In the genomic region with DNA sequence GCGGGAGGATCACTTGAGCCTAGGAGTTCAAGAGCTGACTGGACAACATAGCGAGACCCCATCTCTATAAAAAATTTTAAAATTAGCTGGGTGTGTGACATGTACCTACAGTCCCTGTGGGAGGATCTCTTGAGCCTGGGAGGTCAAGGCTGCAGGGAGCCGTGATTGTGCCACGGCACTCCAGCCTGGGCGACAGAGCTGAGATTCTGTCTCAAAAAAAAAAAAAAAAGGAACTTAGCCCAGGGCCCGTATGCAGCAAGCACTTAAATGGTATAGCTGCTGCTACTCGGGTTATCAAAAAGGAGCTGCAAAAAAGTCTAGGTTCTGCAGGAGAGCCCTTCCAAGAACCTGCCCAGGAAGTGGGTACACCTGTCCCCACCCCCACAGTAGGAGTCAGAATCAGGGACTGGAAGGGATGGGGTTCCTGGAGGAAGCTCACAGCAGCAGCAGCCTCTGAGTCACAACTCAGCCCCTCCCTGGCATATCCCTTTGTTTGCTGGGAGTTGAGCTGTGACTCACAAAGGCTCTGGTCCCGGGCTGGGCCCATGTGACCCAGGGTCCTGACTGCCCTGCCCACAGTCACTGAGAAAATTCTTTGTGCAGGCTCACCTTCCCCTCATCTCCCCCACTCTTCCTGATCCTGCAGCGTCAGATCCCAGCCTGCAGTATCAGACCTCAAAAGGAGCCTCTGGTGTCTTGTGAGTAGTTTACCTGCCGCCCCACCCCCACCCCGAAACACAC, we compare ENCODE assay signal across 9 cellular contexts. TPM values are rescaled to one million over a fixed set of nuclear protein-coding genes. Genes with fewer than 3 reads are reported as not detected.
DNase-seq lines count a peak whose midpoint lies in the region; ATAC-seq, FAIRE-seq and TF ChIP-seq lines count a peak whose summit lies in the region.
"Had no signal": no experiment of that assay in that cellular context is flagged by ENCODE, and none has a peak within 500 bp of the region (broad histone marks: within the 10 kb centered on the region; RNA-seq: fewer than 3 reads in every experiment).

Gene SPATA12, plus strand, starts transcription at position 576 of the 741 bp plus-strand sequence. CDS start 13,031 bp downstream, outside the sequence.

- TF ChIP-seq CTCF in HepG2 (CRISPR knock-in tag; IDR thresholded peaks at IDR 0.05), result no peak
- no peak for TF ChIP-seq CTCF in type B pancreatic cell (conservative IDR thresholded peaks at IDR 0.05)

- H3F3A ChIP-seq in GM23248 (ENCODE audit: insufficient read depth), result no peaks in the 10 kb centered on the region

- H3K27ac ChIP-seq in GM23248 (peak within 1 kb of the TSS; percentile 16; the same call in 1 of the 2 replicates), HepG2 (ENCODE audit: extremely low read length, insufficient read depth, low read length) (peak within 1 kb of the TSS; percentile 44)

- no peaks in the 10 kb centered on the region for H3K27me3 Mint-ChIP-seq in type B pancreatic cell

- no peaks in the 10 kb centered on the region for H3K9me3 Mint-ChIP-seq in type B pancreatic cell

- H2AFZ ChIP-seq in GM23248, result no peak within 1 kb of the TSS
- H2AFZ ChIP-seq in HepG2 (ENCODE audit: low read length), result no peak within 1 kb of the TSS

- H3K4me3 ChIP-seq in GM23248 (no peak within 1 kb of the TSS), HepG2 (replicated peaks in 1 of 3; ENCODE audit: insufficient read depth in 1 of 3, low read depth in 2 of 3, low read length in 3 of 3) (peak within 1 kb of the TSS; percentile 19 to 52 (median 40); a peak in 4 of 6 replicates)

- H3K4me1 Mint-ChIP-seq in type B pancreatic cell (ENCODE audit: unreplicated experiment), result peaks cover 28% of the 10 kb centered on the region

- H3K27me3 ChIP-seq in GM23248 (replicated peaks; ENCODE audit: insufficient read depth) (no peaks in the 10 kb centered on the region), HepG2 (ENCODE audit: control insufficient read depth in 1 of 2, insufficient read depth in 2 of 2, low read length in 2 of 2) (no peaks in the 10 kb centered on the region)

- no peak within 1 kb of the TSS for H3K4me3 Mint-ChIP-seq in type B pancreatic cell

- H3K4me2 ChIP-seq in GM23248 (ENCODE audit: unreplicated experiment) (no peak within 1 kb of the TSS), HepG2 (ENCODE audit: low read depth, low read length) (peak within 1 kb of the TSS; percentile 83)

- no peaks in the 10 kb centered on the region for H3K79me2 ChIP-seq in GM23248 (ENCODE audit: insufficient read depth)
- no peaks in the 10 kb centered on the region for H3K79me2 ChIP-seq in HepG2 (ENCODE audit: insufficient read depth, low read length)

- no peaks in the 10 kb centered on the region for H3K36me3 ChIP-seq in GM23248 (ENCODE audit: low read depth)
- H3K36me3 ChIP-seq in HepG2 (replicated peaks in 1 of 2; ENCODE audit: control insufficient read depth in 1 of 2, insufficient read depth in 2 of 2, low read length in 2 of 2), result no peaks in the 10 kb centered on the region

- peak within 1 kb of the TSS; percentile 82 for H3K27ac Mint-ChIP-seq in type B pancreatic cell

- H4K20me1 ChIP-seq in GM23248 (ENCODE audit: insufficient read depth) (no peaks in the 10 kb centered on the region), HepG2 (ENCODE audit: insufficient read depth, low read length) (no peaks in the 10 kb centered on the region)

- CTCF ChIA-PET in HepG2 (lab: Yijun Ruan, JAX; ENCODE audit: low intra/inter-chr PET ratio, low total read pairs), result no interaction called here

- in situ Hi-C loops in GM23248 (cut with MboI), result no loop called here
- in situ Hi-C loops in HepG2 (cut with HindIII; ENCODE audit: extremely low pct_ligation_motif_present, low pct_unique_long_range_greater_than_20kb), result no loop called here

- DNase-seq in GM23248 (peak; percentile 96), NCI-H446 treated with DMSO at 0.1 percent for 48 hours (lab: John Stamatoyannopoulos, UW) (peak; percentile 20), dermis microvascular lymphatic vessel endothelial cell (ENCODE audit: low read depth in 2 of 2) (peak; percentile 81 to 96), HepG2 (ENCODE audit: low spot score) (peak; percentile 91), type B pancreatic cell (ENCODE audit: extremely low spot score, unreplicated experiment) (no peak), NAMALWA (ENCODE audit: low spot score) (no peak), GM19238 (ENCODE audit: insufficient read length, low spot score) (no peak)

- BruUV-seq in HepG2 (replicated peaks; lab: Mats Ljungman, UMichigan), result no TSS peak

- POLR2A ChIA-PET in HepG2 (lab: Yijun Ruan, JAX), result interaction anchor here (0.6 to 1.3 kb wide), 4 partner anchors 14 to 19 kb away, joined by 3 to 6 read pairs (median 4); no protein-coding TSS in a partner anchor

- H3K9me2 ChIP-seq in GM23248 (ENCODE audit: insufficient read depth), result no peaks in the 10 kb centered on the region

- H3K36me3 Mint-ChIP-seq in type B pancreatic cell, result no peaks in the 10 kb centered on the region

- 22 to 24% methylated on average over 11 of the region's 11 CpGs for WGBS in GM23248 (ENCODE audit: low coverage in 1 of 2, low lambda C conversion rate in 2 of 2, missing lambda C conversion rate in 2 of 2), 2 experiments
- WGBS in HepG2 (ENCODE audit: low lambda C conversion rate), result 48% methylated on average over 10 of the region's 11 CpGs

- ATAC-seq in HepG2, result peak; percentile 100
- ATAC-seq in HG03175 (IDR thresholded peaks at IDR 0.05; ENCODE audit: unreplicated experiment), result no peak

- intact Hi-C loops in HepG2 (cut with micrococcal nuclease; ENCODE audit: unreplicated experiment), result loop anchor here (2.0 kb wide), 1 partner anchor 17 kb away; no protein-coding TSS in a partner anchor

- H3K9me3 ChIP-seq in GM23248 (ENCODE audit: low read depth) (no peaks in the 10 kb centered on the region), HepG2 (ENCODE audit: low read length) (no peaks in the 10 kb centered on the region)

- H3K9ac ChIP-seq in GM23248 (no peak within 1 kb of the TSS), HepG2 (ENCODE audit: insufficient read depth, low read depth, low read length) (no peak within 1 kb of the TSS)

- peak; percentile 83 for FAIRE-seq in HepG2 (lab: Jason Lieb, UNC)

- TF ChIP-seq POLR2A in HepG2 (IDR thresholded peaks at IDR 0.05; ENCODE audit: insufficient read depth in 1 of 2, low read depth in 2 of 2, low read length in 2 of 2), result no peak

- TF ChIP-seq RAD21 in HepG2 (CRISPR knock-in tag; IDR thresholded peaks at IDR 0.05), result no peak

- TF ChIP-seq EP300 in HepG2 (IDR thresholded peaks at IDR 0.05; ENCODE audit: low read depth in 2 of 2, low read length in 2 of 2) (no peak), HepG2 (CRISPR knock-in tag; IDR thresholded peaks at IDR 0.05; ENCODE audit: borderline replicate concordance) (no peak; the same call in 1 of the 2 replicates)

- peaks cover 12% of the 10 kb centered on the region for H3K4me1 ChIP-seq in GM23248 (ENCODE audit: insufficient read depth)
- peaks cover 28% of the 10 kb centered on the region for H3K4me1 ChIP-seq in HepG2 (ENCODE audit: insufficient read depth, low read length)

TF ChIP-seq in HepG2, 621 proteins besides CTCF, POLR2A, EP300 and RAD21 (continues in another document):
- TF ChIP-seq IKZF5 (CRISPR knock-in tag; IDR thresholded peaks at IDR 0.05) (0 out of 2 replicates have a peak, but pooled peaks have one; percentile 33), CREB1 (IDR thresholded peaks at IDR 0.05) (peak; percentile 61), CREB1 (CRISPR knock-in tag; IDR thresholded peaks at IDR 0.05) (no peak), FOXA3 (CRISPR knock-in tag; IDR thresholded peaks at IDR 0.05) (peak; percentile 23; the same call in 1 of the 2 replicates), ZMYM2 (CRISPR knock-in tag; IDR thresholded peaks at IDR 0.05) (peak; percentile 36; the same call in 1 of the 2 replicates), CREM (IDR thresholded peaks at IDR 0.05) (peak; percentile 42; the same call in 1 of the 2 replicates), CREM (CRISPR knock-in tag; IDR thresholded peaks at IDR 0.05) (no peak)

RNA-seq across cellular contexts. Expression of gene SPATA12, which starts in this region (rescaled TPM):
- not detected in 2 replicates for total RNA-seq in GM23248 (2014; rRNA removed; shearing (Covaris generic))
- polyA plus RNA-seq in GM23248 (2016; fragmentation: Nextera tagmentation; extraction: Ambion mirVana) (not detected in 2 replicates), HepG2 (2011; rRNA removed) (0.16 and 0.25 TPM in 2 replicates)
- total RNA-seq in dermis microvascular lymphatic vessel endothelial cell (0.25 and 0.39 TPM in 2 replicates), HepG2 (2016; rRNA removed; fragmentation: Illumina TruSeq; extraction: Trizol) (0.09 TPM in 1 of 2 replicates, not detected in the other), type B pancreatic cell (ENCODE audit: low replicate concordance) (not detected in 2 replicates)
- not detected in 2 replicates for total RNA-seq in HepG2 (2016; cell fraction: cytosol; rRNA removed; fragmentation: Illumina TruSeq; extraction: Trizol; ENCODE audit: low read depth)
- total RNA-seq in HepG2 (2016; cell fraction: insoluble cytoplasmic fraction; rRNA removed; fragmentation: Illumina TruSeq; extraction: Trizol), result 0.04 TPM in 1 of 2 replicates, not detected in the other
- 0.12 TPM in 1 of 2 replicates, not detected in the other for total RNA-seq in HepG2 (2016; cell fraction: membrane; rRNA removed; fragmentation: Illumina TruSeq; extraction: Trizol)
- total RNA-seq in HepG2 (2016; cell fraction: nucleus; rRNA removed; fragmentation: Illumina TruSeq; extraction: Trizol), result not detected in 2 replicates
- 0.08 and 0.09 TPM in 2 replicates for polyA plus RNA-seq in HepG2 (2011; cell fraction: cytosol; rRNA removed)
- polyA plus RNA-seq in HepG2 (2011; cell fraction: nucleus; rRNA removed), result 0.06 and 0.14 TPM in 2 replicates
- not detected in 2 replicates for polyA plus RNA-seq in HepG2 (2012)
- not detected in 2 replicates for polyA plus RNA-seq in HepG2 (2016; cell fraction: cytosol; fragmentation: Illumina TruSeq; extraction: Trizol; ENCODE audit: low read depth)
- polyA plus RNA-seq in HepG2 (2016; cell fraction: insoluble cytoplasmic fraction; fragmentation: Illumina TruSeq; extraction: Trizol; ENCODE audit: low read depth), result not detected in 2 replicates
- polyA plus RNA-seq in HepG2 (2016; cell fraction: membrane; fragmentation: Illumina TruSeq; extraction: Trizol; ENCODE audit: low read depth), result not detected in 2 replicates
- not detected in 2 replicates for polyA plus RNA-seq in HepG2 (2016; cell fraction: nucleus; fragmentation: Illumina TruSeq; extraction: Trizol; ENCODE audit: insufficient read depth, low read depth)
- polyA minus RNA-seq in HepG2 (2011; rRNA and poly(A)+ RNA removed; ENCODE audit: low replicate concordance), result 0.26 and 0.35 TPM in 2 replicates
- not detected in 2 replicates for polyA minus RNA-seq in HepG2 (2011; cell fraction: cytosol; rRNA and poly(A)+ RNA removed)
- 0.13 TPM in 1 of 2 replicates, not detected in the other for polyA minus RNA-seq in HepG2 (2011; cell fraction: nucleus; rRNA and poly(A)+ RNA removed)
- total RNA-seq: T-helper 2 cell treated with Interferon-gamma antibody and Interleukin-4, amounts not matched to agents 100 ng/mL and 5 ng/mL, for 36 hours had no signal

Comparison
In these comparisons a context has a peak if more than half of its experiments do, and no peak if none do; other contexts are left out.
1. Peak in DNase-seq and H3K27ac ChIP-seq in GM23248; RNA of the gene not detected or under 1 TPM.
2. Peak in DNase-seq in dermis microvascular lymphatic vessel endothelial cell; RNA of the gene not detected or under 1 TPM.
3. Peak in DNase-seq, ATAC-seq, H3K4me3 ChIP-seq, H3K27ac ChIP-seq and H3K4me2 ChIP-seq in HepG2; RNA of the gene not detected or under 1 TPM.